Comparison of ENCODE assay signal across 1 cellular context in the genomic region with DNA sequence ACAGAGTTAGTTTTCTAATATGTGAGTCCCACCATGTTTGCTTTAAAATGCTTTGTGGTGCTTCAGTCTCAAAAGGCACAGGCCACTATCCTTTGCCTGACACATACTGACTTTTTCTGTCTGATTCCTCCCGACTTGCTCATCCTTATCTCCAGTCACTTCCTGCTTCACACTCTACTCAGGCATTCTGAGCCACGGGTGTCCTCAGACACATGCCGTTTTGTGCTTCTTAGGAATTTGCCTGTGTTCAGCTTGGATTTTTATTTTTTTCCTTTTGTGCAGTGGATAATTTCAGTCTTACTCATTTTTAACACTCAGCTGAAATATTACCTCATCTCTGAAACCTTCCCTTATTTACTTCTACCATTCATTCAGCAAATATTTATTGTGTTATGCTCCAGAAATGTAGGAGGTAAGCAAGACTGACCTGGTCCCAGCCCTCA.
A peak's percentile ranks its signal among the peaks of the same experiment; 100 is the strongest.
TF ChIP-seq lines count a peak whose summit lies in the region.

No MANE protein-coding gene starts in this region.

TF ChIP-seq in K562, 482 proteins besides CTCF, POLR2A, EP300 and RAD21 (continued from another document):
- TF ChIP-seq, protein P1, sequence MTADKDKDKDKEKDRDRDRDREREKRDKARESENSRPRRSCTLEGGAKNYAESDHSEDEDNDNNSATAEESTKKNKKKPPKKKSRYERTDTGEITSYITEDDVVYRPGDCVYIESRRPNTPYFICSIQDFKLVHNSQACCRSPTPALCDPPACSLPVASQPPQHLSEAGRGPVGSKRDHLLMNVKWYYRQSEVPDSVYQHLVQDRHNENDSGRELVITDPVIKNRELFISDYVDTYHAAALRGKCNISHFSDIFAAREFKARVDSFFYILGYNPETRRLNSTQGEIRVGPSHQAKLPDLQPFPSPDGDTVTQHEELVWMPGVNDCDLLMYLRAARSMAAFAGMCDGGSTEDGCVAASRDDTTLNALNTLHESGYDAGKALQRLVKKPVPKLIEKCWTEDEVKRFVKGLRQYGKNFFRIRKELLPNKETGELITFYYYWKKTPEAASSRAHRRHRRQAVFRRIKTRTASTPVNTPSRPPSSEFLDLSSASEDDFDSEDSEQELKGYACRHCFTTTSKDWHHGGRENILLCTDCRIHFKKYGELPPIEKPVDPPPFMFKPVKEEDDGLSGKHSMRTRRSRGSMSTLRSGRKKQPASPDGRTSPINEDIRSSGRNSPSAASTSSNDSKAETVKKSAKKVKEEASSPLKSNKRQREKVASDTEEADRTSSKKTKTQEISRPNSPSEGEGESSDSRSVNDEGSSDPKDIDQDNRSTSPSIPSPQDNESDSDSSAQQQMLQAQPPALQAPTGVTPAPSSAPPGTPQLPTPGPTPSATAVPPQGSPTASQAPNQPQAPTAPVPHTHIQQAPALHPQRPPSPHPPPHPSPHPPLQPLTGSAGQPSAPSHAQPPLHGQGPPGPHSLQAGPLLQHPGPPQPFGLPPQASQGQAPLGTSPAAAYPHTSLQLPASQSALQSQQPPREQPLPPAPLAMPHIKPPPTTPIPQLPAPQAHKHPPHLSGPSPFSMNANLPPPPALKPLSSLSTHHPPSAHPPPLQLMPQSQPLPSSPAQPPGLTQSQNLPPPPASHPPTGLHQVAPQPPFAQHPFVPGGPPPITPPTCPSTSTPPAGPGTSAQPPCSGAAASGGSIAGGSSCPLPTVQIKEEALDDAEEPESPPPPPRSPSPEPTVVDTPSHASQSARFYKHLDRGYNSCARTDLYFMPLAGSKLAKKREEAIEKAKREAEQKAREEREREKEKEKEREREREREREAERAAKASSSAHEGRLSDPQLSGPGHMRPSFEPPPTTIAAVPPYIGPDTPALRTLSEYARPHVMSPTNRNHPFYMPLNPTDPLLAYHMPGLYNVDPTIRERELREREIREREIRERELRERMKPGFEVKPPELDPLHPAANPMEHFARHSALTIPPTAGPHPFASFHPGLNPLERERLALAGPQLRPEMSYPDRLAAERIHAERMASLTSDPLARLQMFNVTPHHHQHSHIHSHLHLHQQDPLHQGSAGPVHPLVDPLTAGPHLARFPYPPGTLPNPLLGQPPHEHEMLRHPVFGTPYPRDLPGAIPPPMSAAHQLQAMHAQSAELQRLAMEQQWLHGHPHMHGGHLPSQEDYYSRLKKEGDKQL (CRISPR knock-in tag; IDR thresholded peaks at IDR 0.05; ENCODE audit: borderline replicate concordance) = no peak
- no peak for TF ChIP-seq MEF2D (tag; conservative IDR thresholded peaks at IDR 0.05; ENCODE audit: low read depth)
- TF ChIP-seq JUND (IDR thresholded peaks at IDR 0.05; ENCODE audit: borderline replicate concordance, low read depth, low read length) = peak; percentile 53; the same call in 1 of the 2 replicates
- TF ChIP-seq JUND (tag; IDR thresholded peaks at IDR 0.05; ENCODE audit: borderline replicate concordance, low read depth, low read length) = no peak
- TF ChIP-seq EHMT2 (IDR thresholded peaks at IDR 0.05) = peak; percentile 66; the same call in 1 of the 2 replicates
- peak in 1 of 3 experiments; percentile 12 for TF ChIP-seq YY1 (IDR thresholded peaks at IDR 0.05; ENCODE audit: borderline replicate concordance in 1 of 3, control insufficient read depth in 1 of 3, extremely low read depth in 1 of 3, insufficient read depth in 3 of 3, insufficient read length in 1 of 3, insufficient replicate concordance in 2 of 3, low read depth in 1 of 3, low read length in 2 of 3)
- peak; percentile 61; the same call in 1 of the 2 replicates for TF ChIP-seq SMARCE1 (IDR thresholded peaks at IDR 0.05)
- TF ChIP-seq, protein P2, sequence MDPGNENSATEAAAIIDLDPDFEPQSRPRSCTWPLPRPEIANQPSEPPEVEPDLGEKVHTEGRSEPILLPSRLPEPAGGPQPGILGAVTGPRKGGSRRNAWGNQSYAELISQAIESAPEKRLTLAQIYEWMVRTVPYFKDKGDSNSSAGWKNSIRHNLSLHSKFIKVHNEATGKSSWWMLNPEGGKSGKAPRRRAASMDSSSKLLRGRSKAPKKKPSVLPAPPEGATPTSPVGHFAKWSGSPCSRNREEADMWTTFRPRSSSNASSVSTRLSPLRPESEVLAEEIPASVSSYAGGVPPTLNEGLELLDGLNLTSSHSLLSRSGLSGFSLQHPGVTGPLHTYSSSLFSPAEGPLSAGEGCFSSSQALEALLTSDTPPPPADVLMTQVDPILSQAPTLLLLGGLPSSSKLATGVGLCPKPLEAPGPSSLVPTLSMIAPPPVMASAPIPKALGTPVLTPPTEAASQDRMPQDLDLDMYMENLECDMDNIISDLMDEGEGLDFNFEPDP (CRISPR knock-in tag; IDR thresholded peaks at IDR 0.05) = no peak
- TF ChIP-seq EP400 (IDR thresholded peaks at IDR 0.05) = peak; percentile 49; the same call in 1 of the 2 replicates
- TF ChIP-seq, protein P3, sequence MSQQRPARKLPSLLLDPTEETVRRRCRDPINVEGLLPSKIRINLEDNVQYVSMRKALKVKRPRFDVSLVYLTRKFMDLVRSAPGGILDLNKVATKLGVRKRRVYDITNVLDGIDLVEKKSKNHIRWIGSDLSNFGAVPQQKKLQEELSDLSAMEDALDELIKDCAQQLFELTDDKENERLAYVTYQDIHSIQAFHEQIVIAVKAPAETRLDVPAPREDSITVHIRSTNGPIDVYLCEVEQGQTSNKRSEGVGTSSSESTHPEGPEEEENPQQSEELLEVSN (IDR thresholded peaks at IDR 0.05; ENCODE audit: borderline replicate concordance in 1 of 2, extremely low read depth in 1 of 2, insufficient read depth in 1 of 2, insufficient read length in 1 of 2, low read depth in 1 of 2, low read length in 1 of 2, poor library complexity in 1 of 2, severe bottlenecking in 1 of 2) = peak; percentile 30 to 77
- peak in 1 of 2 experiments; percentile 93; a peak in 1 of 3 replicates for TF ChIP-seq CBX3 (IDR thresholded peaks at IDR 0.05; ENCODE audit: borderline replicate concordance in 1 of 2, low read length in 2 of 2)
- TF ChIP-seq TAF9B (IDR thresholded peaks at IDR 0.05; ENCODE audit: partially characterized antibody) = peak; percentile 42
- no peak for TF ChIP-seq NR2F6 (CRISPR knock-in tag; IDR thresholded peaks at IDR 0.05)
- TF ChIP-seq ZNF780A (CRISPR knock-in tag; IDR thresholded peaks at IDR 0.05) = no peak
- no peak for TF ChIP-seq EWSR1 (IDR thresholded peaks at IDR 0.05; ENCODE audit: borderline replicate concordance, low read depth, partially characterized antibody)
- TF ChIP-seq SMARCA4 (IDR thresholded peaks at IDR 0.05) = peak; percentile 74
- peak; percentile 83; the same call in 1 of the 2 replicates for TF ChIP-seq ETV5 (CRISPR knock-in tag; IDR thresholded peaks at IDR 0.05; ENCODE audit: low read depth)
- TF ChIP-seq BHLHE40 (IDR thresholded peaks at IDR 0.05; ENCODE audit: low read length) = 0 out of 2 replicates have a peak, but pooled peaks have one; percentile 14
- peak in 1 of 2 experiments; percentile 74; a peak in 2 of 4 replicates for TF ChIP-seq RCOR1 (IDR thresholded peaks at IDR 0.05; ENCODE audit: borderline replicate concordance in 1 of 2, low read depth in 2 of 2, low read length in 2 of 2)
- TF ChIP-seq LEF1 (IDR thresholded peaks at IDR 0.05) = peak; percentile 40; the same call in 1 of the 2 replicates
- TF ChIP-seq HDAC1 (IDR thresholded peaks at IDR 0.05) = peak in 1 of 2 experiments; percentile 62; a peak in 2 of 4 replicates
- TF ChIP-seq MTA2 (IDR thresholded peaks at IDR 0.05; ENCODE audit: low read depth) = peak; percentile 20; the same call in 1 of the 2 replicates
- no peak for TF ChIP-seq LCOR (CRISPR knock-in tag; IDR thresholded peaks at IDR 0.05)
- peak; percentile 94 for TF ChIP-seq MECOM (CRISPR knock-in tag; IDR thresholded peaks at IDR 0.05)
- TF ChIP-seq TEAD2 (tag; IDR thresholded peaks at IDR 0.05) = no peak
- TF ChIP-seq MYC (IDR thresholded peaks at IDR 0.05; ENCODE audit: low read depth, low read length) = 0 out of 2 replicates have a peak, but pooled peaks have one; percentile 36
- no peak for TF ChIP-seq MYC (CRISPR knock-in tag; IDR thresholded peaks at IDR 0.05; ENCODE audit: borderline replicate concordance, low read depth)
